18 cellular contexts compared by ENCODE assay signal in genomic region chr7:85341973-85342372, GRCh38.
DNase-seq lines count a peak whose midpoint lies in the region; ATAC-seq, FAIRE-seq and TF ChIP-seq lines count a peak whose summit lies in the region.
"Had no signal": no experiment of that assay in that cellular context is flagged by ENCODE, and none has a peak within 500 bp of the region (broad histone marks: within the 10 kb centered on the region; RNA-seq: fewer than 3 reads in every experiment).

No MANE protein-coding gene starts in this region.

- BruUV-seq in A673 (replicated peaks; lab: Mats Ljungman, UMichigan) (no TSS peak), PC-9 (replicated peaks; lab: Mats Ljungman, UMichigan) (no TSS peak)

- no peak for FAIRE-seq in bronchial epithelial cell (lab: Jason Lieb, UNC)
- FAIRE-seq: HTR-8/SVneo had no signal

- WGBS in mesendoderm (ENCODE audit: extremely low coverage, insufficient coverage, low lambda C conversion rate), result no CpG with 5 or more reads among the region's 2 CpGs

- H3K23ac ChIP-seq in mesendoderm (ENCODE audit: low read length), result no peak overlapping the region

- H3K4me3 ChIP-seq in A673 (ENCODE audit: low read depth, low read length, poor library complexity, severe bottlenecking), result no peak overlapping the region
- no peak overlapping the region for H3K4me3 ChIP-seq in bronchial epithelial cell (ENCODE audit: low read depth, low read length)
- no peak overlapping the region for H3K4me3 ChIP-seq in mesendoderm (ENCODE audit: low read length)
- no peak overlapping the region for H3K4me3 ChIP-seq in PC-9
- H3K4me3 ChIP-seq: A549, BLaER1, HAP-1 had no signal

- TF ChIP-seq CTCF in A673 (conservative IDR thresholded peaks at IDR 0.05; ENCODE audit: low read depth, low read length) (no peak), bronchial epithelial cell (IDR thresholded peaks at IDR 0.05; ENCODE audit: insufficient read depth, low read length, severe bottlenecking) (no peak), PC-9 (conservative IDR thresholded peaks at IDR 0.05) (no peak)

- H2BK120ac ChIP-seq in mesendoderm (ENCODE audit: low read depth, low read length), result no peak overlapping the region

- no peaks in the 10 kb centered on the region for H3K36me3 ChIP-seq in A673 (ENCODE audit: insufficient read depth, low read length, poor library complexity, severe bottlenecking)
- no peaks in the 10 kb centered on the region for H3K36me3 ChIP-seq in bronchial epithelial cell (ENCODE audit: control insufficient read depth, insufficient read depth, low read length)
- H3K36me3 ChIP-seq in mesendoderm (ENCODE audit: control insufficient read depth, insufficient read depth, low read length), result no peaks in the 10 kb centered on the region
- no peaks in the 10 kb centered on the region for H3K36me3 ChIP-seq in PC-9 (ENCODE audit: low read depth)
- H3K36me3 ChIP-seq: BLaER1, HAP-1 had no signal

- CTCF ChIA-PET in A673 (lab: Charles Lee) (no interaction called here), HEK293T (lab: Yijun Ruan, JAX) (no interaction called here), PC-9 (lab: Charles Lee) (no interaction called here)

- DNase-seq in A673 (ENCODE audit: low spot score) (peak; percentile 35), HEK293T (ENCODE audit: extremely low spot score) (no peak), bronchial epithelial cell (ENCODE audit: low read depth) (peak; percentile 12), mesendoderm (peak; percentile 25), NCI-H1048 (lab: John Stamatoyannopoulos, UW) (no peak), PC-9 (no peak), DMS79 treated with DMSO at 0.1 percent for 48 hours (lab: John Stamatoyannopoulos, UW) (no peak)
- DNase-seq: CD4-positive, alpha-beta memory T cell; DMS153; DMS79; GF-D8; IMR-90; KBM-7 had no signal

- intact Hi-C loops in A673 (cut with micrococcal nuclease; ENCODE audit: unreplicated experiment), result no loop called here
- intact Hi-C loops in PC-9 (cut with micrococcal nuclease; ENCODE audit: unreplicated experiment), result no loop called here

- peaks cover 3% of the 10 kb centered on the region for H3K4me1 ChIP-seq in A673 (ENCODE audit: insufficient read depth, low read length, poor library complexity, severe bottlenecking)
- no peaks in the 10 kb centered on the region for H3K4me1 ChIP-seq in mesendoderm (ENCODE audit: control insufficient read depth, low read depth, low read length)
- no peaks in the 10 kb centered on the region for H3K4me1 ChIP-seq in PC-9 (replicated peaks; ENCODE audit: insufficient read depth)
- H3K4me1 ChIP-seq: A549, BLaER1, HAP-1 had no signal

- H3F3A ChIP-seq in PC-9 (ENCODE audit: insufficient read depth, low read depth), result no peaks in the 10 kb centered on the region

- no peaks in the 10 kb centered on the region for H3K79me2 ChIP-seq in mesendoderm (ENCODE audit: control insufficient read depth, insufficient read depth, low read length)
- no peaks in the 10 kb centered on the region for H3K79me2 ChIP-seq in PC-9 (ENCODE audit: low read depth)

- H2AK5ac ChIP-seq in mesendoderm (ENCODE audit: low read length), result no peak overlapping the region

- H4K8ac ChIP-seq in mesendoderm (ENCODE audit: low read depth, low read length), result no peak overlapping the region

- H3K79me1 ChIP-seq in mesendoderm (ENCODE audit: low read length), result no peaks in the 10 kb centered on the region

- POLR2A ChIA-PET in A673 (lab: Charles Lee; ENCODE audit: low non-redundant PET) (no interaction called here), HEK293T (lab: Yijun Ruan, JAX) (no interaction called here), PC-9 (lab: Charles Lee; ENCODE audit: unreplicated experiment) (no interaction called here)

- no peak overlapping the region for H3K18ac ChIP-seq in mesendoderm (ENCODE audit: low read length)

- H3K27ac ChIP-seq in A673 (ENCODE audit: low read depth, low read length, poor library complexity, severe bottlenecking), result no peak overlapping the region
- no peak overlapping the region for H3K27ac ChIP-seq in mesendoderm (ENCODE audit: low read depth, low read length)
- H3K27ac ChIP-seq in PC-9, result no peak overlapping the region
- H3K27ac ChIP-seq: A549, BLaER1 had no signal

- H3K4me2 ChIP-seq in mesendoderm (ENCODE audit: low read length), result no peak overlapping the region
- no peak overlapping the region for H3K4me2 ChIP-seq in PC-9
- H3K4me2 ChIP-seq: A549, BLaER1 had no signal

- no peak overlapping the region for H2BK5ac ChIP-seq in mesendoderm (ENCODE audit: low read length)

- H3K27me3 ChIP-seq in A673 (replicated peaks; ENCODE audit: insufficient read depth, low read depth, low read length, poor library complexity), result no peaks in the 10 kb centered on the region
- H3K27me3 ChIP-seq in bronchial epithelial cell (ENCODE audit: control insufficient read depth, insufficient read depth, low read length), result peaks cover 2% of the 10 kb centered on the region
- no peaks in the 10 kb centered on the region for H3K27me3 ChIP-seq in mesendoderm (ENCODE audit: insufficient read depth, low read length, poor library complexity)
- no peaks in the 10 kb centered on the region for H3K27me3 ChIP-seq in PC-9 (ENCODE audit: insufficient read depth, low read depth)
- H3K27me3 ChIP-seq: BLaER1 had no signal

- H3K9me3 ChIP-seq in A673 (ENCODE audit: low read depth, low read length, poor library complexity, severe bottlenecking), result no peaks in the 10 kb centered on the region
- H3K9me3 ChIP-seq in PC-9 (ENCODE audit: insufficient read depth, low read depth), result no peaks in the 10 kb centered on the region
- H3K9me3 ChIP-seq: A549, BLaER1, HAP-1 had no signal

- no peak overlapping the region for H2BK15ac ChIP-seq in mesendoderm (replicated peaks; ENCODE audit: low read depth)

- no peak overlapping the region for H3K9ac ChIP-seq in mesendoderm (ENCODE audit: low read length)
- H3K9ac ChIP-seq: BLaER1 had no signal

- no peaks in the 10 kb centered on the region for H4K20me1 ChIP-seq in PC-9 (ENCODE audit: insufficient read depth)
- H4K20me1 ChIP-seq: BLaER1 had no signal

- no peak overlapping the region for H3K56ac ChIP-seq in mesendoderm (ENCODE audit: low read length)

- H3K9me2 ChIP-seq in PC-9 (ENCODE audit: insufficient read depth), result no peaks in the 10 kb centered on the region; the same call in 1 of the 2 replicates

- H4K5ac ChIP-seq in mesendoderm (ENCODE audit: low read length), result no peak overlapping the region

- no peak for ATAC-seq in GM19455 (IDR thresholded peaks at IDR 0.05; ENCODE audit: unreplicated experiment)
- ATAC-seq: A549 had no signal

- no peak overlapping the region for H3K4ac ChIP-seq in mesendoderm (ENCODE audit: low read depth, low read length)

- H2AFZ ChIP-seq in PC-9, result no peak overlapping the region

TF ChIP-seq in HEK293T, 16 proteins besides CTCF, POLR2A, EP300 and RAD21:
- TF ChIP-seq CTBP1 (IDR thresholded peaks at IDR 0.05; ENCODE audit: borderline replicate concordance) (no peak), ZNF384 (IDR thresholded peaks at IDR 0.05) (peak; percentile 43; the same call in 1 of the 2 replicates)

Comparison
In these comparisons a context has a peak if more than half of its experiments do, and no peak if none do; other contexts are left out.
1. DNase-seq: peak in A673 (single experiment), bronchial epithelial cell (single experiment) and mesendoderm (single experiment); none in HEK293T (single experiment), NCI-H1048 (single experiment), PC-9 (0 of 2) and DMS79 treated with DMSO at 0.1 percent for 48 hours (single experiment).